In the genomic region with DNA sequence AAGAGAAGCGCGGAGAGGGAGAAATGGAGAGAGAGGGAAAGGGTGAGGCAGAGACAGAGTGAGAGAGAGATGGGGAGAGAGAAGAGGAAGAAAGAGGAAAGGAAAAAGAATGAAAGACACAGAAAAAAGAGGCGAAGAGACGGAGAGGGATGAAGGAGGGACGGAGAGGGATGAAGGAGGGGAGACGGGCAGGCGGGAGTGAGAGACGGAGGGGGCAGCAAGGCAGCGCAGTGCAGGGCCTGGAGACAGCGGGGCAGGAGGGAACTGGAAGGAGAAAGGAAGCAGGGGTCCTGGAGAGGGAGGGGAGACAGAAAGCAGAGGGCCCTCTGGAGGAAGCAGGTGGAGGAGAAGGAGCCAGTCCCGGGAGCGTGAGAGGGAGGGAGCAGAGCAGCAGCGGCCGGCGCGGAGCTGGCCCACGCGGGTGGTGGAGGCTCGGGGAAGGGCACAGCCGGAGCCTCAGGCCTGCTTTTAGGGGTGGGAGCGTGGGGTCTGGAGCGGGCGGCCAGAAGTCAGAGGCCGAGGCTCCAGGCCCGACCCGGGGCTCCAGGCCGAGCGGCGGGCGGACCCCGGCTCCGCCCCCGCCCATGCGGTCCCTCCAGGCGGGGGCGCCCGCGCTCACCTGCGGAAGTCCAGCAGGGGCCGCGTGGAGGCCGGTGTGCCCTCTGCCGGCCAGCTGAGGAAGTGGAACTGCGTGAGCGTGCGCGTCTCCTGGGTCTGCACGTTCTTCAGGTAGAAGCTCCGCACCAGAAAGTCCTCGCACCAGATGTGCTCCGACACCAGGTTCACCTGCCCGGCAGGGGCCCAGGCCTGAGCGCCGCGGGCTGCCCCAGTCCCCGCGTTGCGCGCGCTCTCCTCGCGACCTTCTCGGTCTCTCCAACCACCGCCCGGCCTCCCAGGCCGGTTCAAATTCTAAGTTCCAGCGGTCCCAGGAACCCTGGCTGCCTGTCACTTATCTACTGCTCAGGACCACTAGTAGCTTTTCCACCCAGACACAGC, we compare ENCODE assay signal across 8 cellular contexts. TPM values are rescaled to one million over a fixed set of nuclear protein-coding genes. Genes with fewer than 3 reads are reported as not detected.
A peak's percentile ranks its signal among the peaks of the same experiment; 100 is the strongest.
DNase-seq lines count a peak whose midpoint lies in the region; ATAC-seq and FAIRE-seq lines count a peak whose summit lies in the region.

No MANE protein-coding gene starts in this region.

- H3K27me3 ChIP-seq in HUES64 (ENCODE audit: insufficient read depth, low read length): peaks cover 19% of the 10 kb centered on the region

- WGBS in HUES64: 7% methylated on average over 67 of the region's 67 CpGs

- ATAC-seq in GM21447 (IDR thresholded peaks at IDR 0.05; ENCODE audit: unreplicated experiment): peak; percentile 84

- no peak overlapping the region for H3K27ac ChIP-seq in HUES64 (ENCODE audit: low read depth, low read length)

- peak overlapping the region; percentile 84 for H3K9ac ChIP-seq in HUES64 (ENCODE audit: low read depth, low read length)

- FAIRE-seq in frontal cortex (lab: Jason Lieb, UNC): no peak

- peaks cover 3% of the 10 kb centered on the region for H3K4me1 ChIP-seq in HUES64 (ENCODE audit: insufficient read depth, low read length)

- DNase-seq in DMS153 treated with DMSO at 0.1 percent for 48 hours (lab: John Stamatoyannopoulos, UW; ENCODE audit: unreplicated experiment): peak; percentile 73
- DNase-seq in RPMI7951 (ENCODE audit: low read depth): peak; percentile 68
- peak; percentile 96 for DNase-seq in activated effector memory CD4-positive, alpha-beta T cell treated with anti-CD3 and anti-CD28 coated beads, Interleukin-2, amount 50 U/mL, for 16 hours
- peak; percentile 94 to 96 for DNase-seq in frontal cortex (ENCODE audit: low spot score in 2 of 2)
- peak; percentile 27 for DNase-seq in non-pigmented ciliary epithelial cell (ENCODE audit: low read depth)
- DNase-seq in superior temporal gyrus (ENCODE audit: extremely low spot score): peak; percentile 86

- H3K36me3 ChIP-seq in HUES64 (ENCODE audit: insufficient read depth, low read length): no peaks in the 10 kb centered on the region

- H3K4me3 ChIP-seq in HUES64 (ENCODE audit: low read length): peak overlapping the region; percentile 79

- H3K9me3 ChIP-seq in HUES64 (ENCODE audit: insufficient read depth, low read depth, low read length): no peaks in the 10 kb centered on the region

RNA-seq across cellular contexts. Expression of gene PTPRN, which starts 14.5 kb away (rescaled TPM):
- 4.2 TPM for polyA plus RNA-seq in HUES64 (2013, experiment 1 of 2)
- 3.4 TPM for polyA plus RNA-seq in HUES64 (2013, experiment 2 of 2)
- total RNA-seq in RPMI7951 (2014; rRNA removed; shearing (Covaris generic)): 3.2 and 4.4 TPM in 2 replicates
- total RNA-seq in frontal cortex: 24.5 TPM

RNA-seq across cellular contexts. Expression of gene DNAJB2, which starts 15.5 kb away (rescaled TPM):
- polyA plus RNA-seq in HUES64 (2013, experiment 1 of 2): 18.5 TPM
- 19.0 TPM for polyA plus RNA-seq in HUES64 (2013, experiment 2 of 2)
- total RNA-seq in RPMI7951 (2014; rRNA removed; shearing (Covaris generic)): 33.8 and 39.8 TPM in 2 replicates
- 46.1 TPM for total RNA-seq in frontal cortex

RNA-seq across cellular contexts. Expression of gene RESP18, which starts 37.9 kb away (rescaled TPM):
- polyA plus RNA-seq in HUES64 (2013, experiment 1 of 2): not detected
- polyA plus RNA-seq in HUES64 (2013, experiment 2 of 2): not detected
- not detected in 2 replicates for total RNA-seq in RPMI7951 (2014; rRNA removed; shearing (Covaris generic))
- 0.82 TPM for total RNA-seq in frontal cortex

RNA-seq across cellular contexts. Expression of gene TUBA4A, which starts 40.9 kb away (rescaled TPM):
- 27.3 TPM for polyA plus RNA-seq in HUES64 (2013, experiment 1 of 2)
- 32.2 TPM for polyA plus RNA-seq in HUES64 (2013, experiment 2 of 2)
- 31.1 and 42.2 TPM in 2 replicates for total RNA-seq in RPMI7951 (2014; rRNA removed; shearing (Covaris generic))
- 2.0 TPM for total RNA-seq in frontal cortex

RNA-seq across cellular contexts. Expression of gene TUBA4B, which starts 41.6 kb away (rescaled TPM):
- polyA plus RNA-seq in HUES64 (2013, experiment 1 of 2): not detected
- polyA plus RNA-seq in HUES64 (2013, experiment 2 of 2): 0.19 TPM
- not detected in 2 replicates for total RNA-seq in RPMI7951 (2014; rRNA removed; shearing (Covaris generic))
- total RNA-seq in frontal cortex: not detected

Comparison
In these comparisons a context has a peak if more than half of its experiments do, and no peak if none do; other contexts are left out.
1. DNase-seq: peak in every context shown above with its lines; median percentile 96 in activated effector memory CD4-positive, alpha-beta T cell treated with anti-CD3 and anti-CD28 coated beads, Interleukin-2, amount 50 U/mL, for 16 hours; 95 in frontal cortex; 86 in superior temporal gyrus; 73 in DMS153 treated with DMSO at 0.1 percent for 48 hours; 68 in RPMI7951; 27 in non-pigmented ciliary epithelial cell.